In the genomic region with DNA sequence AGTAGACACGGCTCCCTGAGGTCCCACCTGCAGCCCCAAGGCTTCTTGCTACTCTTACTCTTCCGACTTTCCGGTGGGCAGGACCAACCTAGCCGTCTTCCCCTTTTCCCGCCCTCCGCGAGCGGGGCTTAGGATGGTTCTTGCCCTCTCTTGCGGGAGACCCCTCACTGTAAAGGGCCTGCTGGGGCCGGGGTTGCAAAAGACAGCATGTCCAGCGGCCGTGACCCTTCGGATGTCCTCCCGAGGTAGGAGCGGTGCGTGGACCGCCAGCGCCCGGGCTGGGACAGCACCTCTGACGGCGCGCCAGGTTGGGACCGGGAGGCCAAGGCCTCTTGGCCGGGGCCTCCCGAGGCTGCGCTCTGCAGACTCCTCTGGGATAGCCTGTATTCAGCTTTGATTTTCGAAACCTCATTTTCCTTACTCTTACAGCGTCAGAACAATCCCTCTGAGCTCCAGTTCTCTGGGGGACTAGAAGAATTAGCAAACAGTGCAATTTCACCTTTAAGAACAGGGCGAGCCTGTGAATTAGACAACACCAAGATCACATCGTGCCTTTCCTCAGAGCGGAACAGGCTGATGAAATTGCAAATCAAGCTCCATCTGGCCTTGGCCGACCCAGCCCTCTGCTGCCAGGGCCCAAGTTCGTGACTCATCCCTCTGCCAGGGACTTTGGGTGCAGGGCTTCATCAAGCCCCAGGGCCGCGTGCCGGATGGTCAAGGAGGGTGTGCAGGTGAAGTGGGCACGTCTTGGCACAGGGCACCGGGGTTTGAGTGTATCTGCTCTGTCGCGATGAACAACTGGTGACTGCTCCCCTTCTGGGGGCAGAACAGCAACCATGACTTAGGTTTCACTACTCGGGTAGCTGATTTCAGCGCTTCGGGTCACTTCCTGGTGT, we compare ENCODE assay signal across 8 cellular contexts. TPM values are rescaled to one million over a fixed set of nuclear protein-coding genes. Genes with fewer than 3 reads are reported as not detected.
DNase-seq lines count a peak whose midpoint lies in the region; ATAC-seq and TF ChIP-seq lines count a peak whose summit lies in the region.

No MANE protein-coding gene starts in this region.

- WGBS in liver: 19% methylated on average over 43 of the region's 43 CpGs
- WGBS in upper lobe of left lung, 2 donors: 45 to 75% methylated on average over 16 to 40 of the region's 43 CpGs

- ATAC-seq in HG03565 (IDR thresholded peaks at IDR 0.05; ENCODE audit: unreplicated experiment): peak; percentile 6
- ATAC-seq in upper lobe of left lung (ENCODE audit: low FRiP score in 2 of 2): peak in 1 of 2 donors; percentile 32

- TSS peak; percentile 83 for BruUV-seq in MCF 10A (replicated peaks; lab: Mats Ljungman, UMichigan)

- H3K4me1 Mint-ChIP-seq in MCF 10A (ENCODE audit: insufficient read depth, unreplicated experiment): peaks cover 34% of the 10 kb centered on the region

- peak overlapping the region; percentile 56 to 82 (median 73) for H3K4me3 ChIP-seq in liver (ENCODE audit: low read depth in 1 of 3, low read length in 3 of 3)
- peak overlapping the region; percentile 63 to 84 (median 73) for H3K4me3 ChIP-seq in upper lobe of left lung

- H3K27ac Mint-ChIP-seq in MCF 10A (ENCODE audit: low read depth, unreplicated experiment): peak overlapping the region; percentile 89

- intact Hi-C loops in MCF 10A (cut with micrococcal nuclease): loop anchor here (2.0 kb wide), 2 partner anchors 25 to 59 kb away; partner anchors contain the start of genes ELP2 and SLC39A6

- H3K9me3 ChIP-seq in liver (ENCODE audit: control insufficient read depth in 4 of 4, low read length in 3 of 4) (no peaks in the 10 kb centered on the region), upper lobe of left lung (no peaks in the 10 kb centered on the region)

- POLR2A ChIA-PET in MCF 10A (lab: Yijun Ruan, JAX): interaction anchor here (0.6 to 5.6 kb wide), 34 partner anchors 8 to 642 kb away, joined by 3 to 92 read pairs (median 4); partner anchors contain the start of genes ELP2, KIAA1328, RPRD1A and SLC39A6

- H3K9me3 Mint-ChIP-seq in MCF 10A (ENCODE audit: unreplicated experiment): no peaks in the 10 kb centered on the region

- H3K9ac ChIP-seq in liver (ENCODE audit: low read depth in 1 of 2, low read length in 2 of 2): peak overlapping the region; percentile 71 to 84

- peak; percentile 33 to 55 for TF ChIP-seq RAD21 in liver (IDR thresholded peaks at IDR 0.05)

- H3K36me3 ChIP-seq in liver (ENCODE audit: control insufficient read depth in 4 of 4, insufficient read depth in 3 of 4, low read depth in 1 of 4, low read length in 3 of 4) (peaks cover 0 to 3% (median 0%) of the 10 kb centered on the region in 4 donors), upper lobe of left lung (no peaks in the 10 kb centered on the region)

- no peak for TF ChIP-seq EP300 in upper lobe of left lung (IDR thresholded peaks at IDR 0.05)

- CTCF ChIA-PET in MCF 10A (lab: Yijun Ruan, JAX): interaction anchor here (0.5 to 1.3 kb wide), 7 partner anchors 10 to 588 kb away, joined by 3 to 5 read pairs (median 3); no protein-coding TSS in a partner anchor

- TF ChIP-seq POLR2A in upper lobe of left lung (IDR thresholded peaks at IDR 0.05): no peak

- no peaks in the 10 kb centered on the region for H3K27me3 Mint-ChIP-seq in MCF 10A (ENCODE audit: insufficient read depth, unreplicated experiment)

- H3K36me3 Mint-ChIP-seq in MCF 10A (ENCODE audit: insufficient read depth, unreplicated experiment): peaks cover 29% of the 10 kb centered on the region

- H3K27ac ChIP-seq in liver (ENCODE audit: low read depth in 1 of 2, low read length in 2 of 2) (peak overlapping the region; percentile 91 to 94), upper lobe of left lung (peak overlapping the region in 3 of 4 donors; percentile 7 to 79 (median 74))

- peak overlapping the region; percentile 96 for H3K4me3 Mint-ChIP-seq in MCF 10A (ENCODE audit: unreplicated experiment)

- H3K4me1 ChIP-seq in liver (ENCODE audit: control insufficient read depth in 4 of 4, insufficient read depth in 4 of 4, low read length in 3 of 4) (peaks cover 4 to 21% (median 12%) of the 10 kb centered on the region in 4 donors), upper lobe of left lung (peaks cover 10 to 23% (median 16%) of the 10 kb centered on the region in 4 donors)

- TF ChIP-seq CTCF in MCF 10A (IDR thresholded peaks at IDR 0.05; ENCODE audit: unreplicated experiment) (no peak), liver (IDR thresholded peaks at IDR 0.05; ENCODE audit: low read depth, low read length, missing input control) (no peak), upper lobe of left lung (IDR thresholded peaks at IDR 0.05) (no peak)

- DNase-seq in DMS53 treated with DMSO at 0.1 percent for 48 hours (lab: John Stamatoyannopoulos, UW; ENCODE audit: unreplicated experiment): peak; percentile 44
- peak; percentile 95 for DNase-seq in MCF 10A (ENCODE audit: unreplicated experiment)
- DNase-seq in upper lobe of left lung: peak in 1 of 2 donors; percentile 83
- no peak for DNase-seq in activated CD4-positive, CD25-positive, alpha-beta regulatory T cell (lab: John Stamatoyannopoulos, UW)
- no peak for DNase-seq in UCSD-AML1 (lab: John Stamatoyannopoulos, UW; ENCODE audit: unreplicated experiment)
- DNase-seq in medulla oblongata (ENCODE audit: extremely low spot score): no peak

- no peaks in the 10 kb centered on the region for H3K27me3 ChIP-seq in liver (ENCODE audit: control insufficient read depth in 4 of 4, insufficient read depth in 4 of 4, low read length in 3 of 4)
- H3K27me3 ChIP-seq in upper lobe of left lung: no peaks in the 10 kb centered on the region

TF ChIP-seq in liver, 16 proteins besides CTCF, POLR2A, EP300 and RAD21 (continues in another document):
- TF ChIP-seq SP1 (IDR thresholded peaks at IDR 0.05) (peak; percentile 46), TAF1 (conservative IDR thresholded peaks at IDR 0.05) (no peak), RXRA (IDR thresholded peaks at IDR 0.05) (peak; percentile 74 to 84), GABPA (IDR thresholded peaks at IDR 0.05 in 1 of 2, conservative IDR thresholded peaks at IDR 0.05 in 1 of 2) (peak in 1 of 2 donors; percentile 27), HNF4A (conservative IDR thresholded peaks at IDR 0.05) (peak; percentile 34 to 67), MAX (IDR thresholded peaks at IDR 0.05) (peak; percentile 89), FOXA2 (IDR thresholded peaks at IDR 0.05) (no peak), YY1 (IDR thresholded peaks at IDR 0.05) (peak; percentile 58), JUND (IDR thresholded peaks at IDR 0.05) (peak; percentile 92 to 95), NR2F2 (IDR thresholded peaks at IDR 0.05) (no peak), FOXA1 (IDR thresholded peaks at IDR 0.05) (no peak), HNF4G (IDR thresholded peaks at IDR 0.05) (no peak), ATF3 (IDR thresholded peaks at IDR 0.05) (peak; percentile 86)
- TF ChIP-seq, protein P1, sequence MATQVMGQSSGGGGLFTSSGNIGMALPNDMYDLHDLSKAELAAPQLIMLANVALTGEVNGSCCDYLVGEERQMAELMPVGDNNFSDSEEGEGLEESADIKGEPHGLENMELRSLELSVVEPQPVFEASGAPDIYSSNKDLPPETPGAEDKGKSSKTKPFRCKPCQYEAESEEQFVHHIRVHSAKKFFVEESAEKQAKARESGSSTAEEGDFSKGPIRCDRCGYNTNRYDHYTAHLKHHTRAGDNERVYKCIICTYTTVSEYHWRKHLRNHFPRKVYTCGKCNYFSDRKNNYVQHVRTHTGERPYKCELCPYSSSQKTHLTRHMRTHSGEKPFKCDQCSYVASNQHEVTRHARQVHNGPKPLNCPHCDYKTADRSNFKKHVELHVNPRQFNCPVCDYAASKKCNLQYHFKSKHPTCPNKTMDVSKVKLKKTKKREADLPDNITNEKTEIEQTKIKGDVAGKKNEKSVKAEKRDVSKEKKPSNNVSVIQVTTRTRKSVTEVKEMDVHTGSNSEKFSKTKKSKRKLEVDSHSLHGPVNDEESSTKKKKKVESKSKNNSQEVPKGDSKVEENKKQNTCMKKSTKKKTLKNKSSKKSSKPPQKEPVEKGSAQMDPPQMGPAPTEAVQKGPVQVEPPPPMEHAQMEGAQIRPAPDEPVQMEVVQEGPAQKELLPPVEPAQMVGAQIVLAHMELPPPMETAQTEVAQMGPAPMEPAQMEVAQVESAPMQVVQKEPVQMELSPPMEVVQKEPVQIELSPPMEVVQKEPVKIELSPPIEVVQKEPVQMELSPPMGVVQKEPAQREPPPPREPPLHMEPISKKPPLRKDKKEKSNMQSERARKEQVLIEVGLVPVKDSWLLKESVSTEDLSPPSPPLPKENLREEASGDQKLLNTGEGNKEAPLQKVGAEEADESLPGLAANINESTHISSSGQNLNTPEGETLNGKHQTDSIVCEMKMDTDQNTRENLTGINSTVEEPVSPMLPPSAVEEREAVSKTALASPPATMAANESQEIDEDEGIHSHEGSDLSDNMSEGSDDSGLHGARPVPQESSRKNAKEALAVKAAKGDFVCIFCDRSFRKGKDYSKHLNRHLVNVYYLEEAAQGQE (IDR thresholded peaks at IDR 0.05): peak; percentile 76

RNA-seq across cellular contexts. Expression of gene MOCOS, which starts 0.8 kb away (rescaled TPM):
- total RNA-seq in MCF 10A (2022) (69.1 and 81.1 TPM in 2 replicates), liver (10 to 100 TPM in 1 of 2 donors, 1 to 10 TPM in 1; 1.9 to 27.0 TPM), upper lobe of left lung (1 to 10 TPM; 1.9 to 4.7 (median 3.8) TPM)
- 10 to 100 TPM; 13.0 to 20.9 TPM for polyA plus RNA-seq in liver

RNA-seq across cellular contexts. Expression of gene ELP2, which starts 58.4 kb away (rescaled TPM):
- total RNA-seq in MCF 10A (2022) (100 and 105 TPM in 2 replicates), liver (10 to 100 TPM; 51.7 to 78.1 TPM), upper lobe of left lung (10 to 100 TPM; 33.1 to 91.5 (median 58.3) TPM)
- 10 to 100 TPM; 27.3 to 50.0 TPM for polyA plus RNA-seq in liver

RNA-seq across cellular contexts. Expression of gene SLC39A6, which starts 58.9 kb away (rescaled TPM):
- total RNA-seq in MCF 10A (2022) (49.7 and 53.5 TPM in 2 replicates), liver (10 to 100 TPM; 10.3 to 16.6 TPM), upper lobe of left lung (10 to 100 TPM in 5 of 6 donors, 1 to 10 TPM in 1; 10.0 to 39.6 (median 22.7) TPM)
- polyA plus RNA-seq in liver: 1 to 10 TPM; 4.6 to 6.3 TPM

Comparison
In these comparisons a context has a peak if more than half of its experiments do, and no peak if none do; other contexts are left out.
1. DNase-seq: peak in DMS53 treated with DMSO at 0.1 percent for 48 hours (single experiment) and MCF 10A (single experiment); none in activated CD4-positive, CD25-positive, alpha-beta regulatory T cell (0 of 4), UCSD-AML1 (single experiment) and medulla oblongata (single experiment).